8 cellular contexts compared by ENCODE assay signal in the genomic region with DNA sequence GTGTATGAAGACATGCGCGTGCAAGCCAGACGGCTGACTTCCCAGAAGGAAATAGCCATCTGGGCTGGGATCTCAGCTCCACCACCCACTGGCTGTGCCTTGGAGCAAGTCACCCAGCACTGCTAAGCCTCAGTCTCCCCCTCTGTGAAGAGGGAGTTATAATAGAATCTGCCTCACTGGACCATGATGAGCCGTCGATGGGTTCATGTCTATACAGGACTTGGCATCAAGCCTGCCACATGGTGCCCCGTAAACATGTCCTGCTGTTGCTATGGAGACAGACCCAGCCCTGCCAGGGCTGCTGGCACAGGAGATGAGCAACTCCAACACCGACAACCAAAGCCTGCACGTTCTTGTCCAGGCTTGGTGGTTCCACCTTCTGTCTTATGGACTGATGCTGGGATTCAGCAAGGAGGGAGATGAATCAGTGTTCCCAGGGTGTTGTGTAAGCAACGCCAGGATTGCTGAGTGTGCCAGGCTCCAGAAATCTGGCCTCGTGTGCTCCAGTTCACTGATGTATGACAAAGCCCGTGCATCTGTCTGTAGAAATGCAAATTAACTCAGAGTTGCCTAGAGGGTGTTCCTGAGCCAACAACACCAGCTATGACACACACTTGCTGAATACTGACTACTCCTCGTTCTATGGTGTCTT. TPM values are rescaled to one million over a fixed set of nuclear protein-coding genes. Genes with fewer than 3 reads are reported as not detected.
DNase-seq lines count a peak whose midpoint lies in the region; ATAC-seq and TF ChIP-seq lines count a peak whose summit lies in the region.

No MANE protein-coding gene starts in this region.

- peak; percentile 82 for ATAC-seq in GM19025 (IDR thresholded peaks at IDR 0.05; ENCODE audit: low read depth, unreplicated experiment)
- peak; percentile 88 for ATAC-seq in HG03066 (IDR thresholded peaks at IDR 0.05; ENCODE audit: low read depth, unreplicated experiment)
- peak; percentile 22 for ATAC-seq in upper lobe of right lung

- no peaks in the 10 kb centered on the region for H3K4me1 ChIP-seq in upper lobe of right lung

- intact Hi-C loops in upper lobe of right lung (cut with DNase I) = no loop called here

- no peaks in the 10 kb centered on the region for H3K36me3 ChIP-seq in upper lobe of right lung

- H3K9me3 ChIP-seq in upper lobe of right lung = no peaks in the 10 kb centered on the region

- no peak overlapping the region for H3K27ac ChIP-seq in upper lobe of right lung

- DNase-seq in DMS53 (lab: John Stamatoyannopoulos, UW) (peak; percentile 93), NCI-H526 treated with DMSO at 0.1 percent for 48 hours (lab: John Stamatoyannopoulos, UW) (peak; percentile 65), fibroblast of mammary gland (ENCODE audit: low read depth) (peak; percentile 85), upper lobe of right lung (no peak), mucosa of gallbladder (ENCODE audit: low spot score) (no peak), NCI-H1048 (lab: John Stamatoyannopoulos, UW) (no peak)

- no peak overlapping the region for H3K4me3 ChIP-seq in fibroblast of mammary gland (ENCODE audit: control insufficient read depth, low read depth, low read length)
- no peak overlapping the region for H3K4me3 ChIP-seq in upper lobe of right lung

- no peaks in the 10 kb centered on the region for H3K27me3 ChIP-seq in upper lobe of right lung

- no peak for TF ChIP-seq CTCF in fibroblast of mammary gland (conservative IDR thresholded peaks at IDR 0.05; ENCODE audit: control insufficient read depth, insufficient read depth, low read depth, low read length)
- no peak for TF ChIP-seq CTCF in upper lobe of right lung (IDR thresholded peaks at IDR 0.05)

RNA-seq across cellular contexts. Expression of gene GPR15LG, which starts 5.6 kb away (rescaled TPM):
- total RNA-seq in upper lobe of right lung = not detected
- total RNA-seq in mucosa of gallbladder = 0.32 TPM

RNA-seq across cellular contexts. Expression of gene CDHR1, which starts 15.2 kb away (rescaled TPM):
- total RNA-seq in upper lobe of right lung = 0.35 TPM
- total RNA-seq in mucosa of gallbladder = 0.66 TPM

RNA-seq across cellular contexts. Expression of gene GHITM, which starts 39.9 kb away (rescaled TPM):
- total RNA-seq in upper lobe of right lung (117 TPM), mucosa of gallbladder (129 TPM)

RNA-seq across cellular contexts. Expression of gene LRIT2, which starts 46.2 kb away (rescaled TPM):
- total RNA-seq in upper lobe of right lung = not detected
- not detected for total RNA-seq in mucosa of gallbladder

Comparison
In these comparisons a context has a peak if more than half of its experiments do, and no peak if none do; other contexts are left out.
1. DNase-seq: peak in DMS53 (single experiment), NCI-H526 treated with DMSO at 0.1 percent for 48 hours (single experiment) and fibroblast of mammary gland (single experiment); none in upper lobe of right lung (single experiment), mucosa of gallbladder (single experiment) and NCI-H1048 (single experiment).
2. ATAC-seq: peak in every context shown above with its lines; median percentile 88 in HG03066; 82 in GM19025; 22 in upper lobe of right lung.